In genomic region chr6:31355540-31355988, GRCh38 we compare ENCODE assay signal across 10 cellular contexts. TPM values are rescaled to one million over a fixed set of nuclear protein-coding genes. Genes with fewer than 3 reads are reported as not detected.
DNase-seq lines count a peak whose midpoint lies in the region; ATAC-seq and TF ChIP-seq lines count a peak whose summit lies in the region.
"Had no signal": no experiment of that assay in that cellular context is flagged by ENCODE, and none has a peak within 500 bp of the region (broad histone marks: within the 10 kb centered on the region; RNA-seq: fewer than 3 reads in every experiment).

No MANE protein-coding gene starts in this region.

- H3K4me1 Mint-ChIP-seq in activated naive CD8-positive, alpha-beta T cell treated with anti-CD3 and anti-CD28 coated beads for 36 hours = peaks cover 62% of the 10 kb centered on the region

- peak; percentile 41 for DNase-seq in activated T-cell treated with anti-CD3 and anti-CD28 coated beads, Interleukin-2, amount 50 U/mL, for 1 hour
- DNase-seq in activated T-cell treated with anti-CD3 and anti-CD28 coated beads for 4 hours (no peak), thoracic aorta (ENCODE audit: low spot score) (no peak), NCI-H526 treated with DMSO at 0.1 percent for 48 hours (lab: John Stamatoyannopoulos, UW) (no peak), ecto neural progenitor cell (ENCODE audit: low spot score) (no peak), BE2C (no peak)
- no peak for DNase-seq in activated naive CD8-positive, alpha-beta T cell treated with anti-CD3 and anti-CD28 coated beads for 36 hours
- DNase-seq: SIG-M5, testis had no signal

- H3K27me3 Mint-ChIP-seq in activated naive CD8-positive, alpha-beta T cell treated with anti-CD3 and anti-CD28 coated beads for 36 hours = no peaks in the 10 kb centered on the region

- peak overlapping the region in 1 of 2 donors; percentile 67 for H3K9ac ChIP-seq in liver (ENCODE audit: low read depth in 1 of 2, low read length in 2 of 2)

- H3K27me3 ChIP-seq in liver (ENCODE audit: control insufficient read depth in 4 of 4, insufficient read depth in 4 of 4, low read length in 3 of 4) (no peaks in the 10 kb centered on the region), thoracic aorta (replicated peaks; ENCODE audit: insufficient read depth) (no peaks in the 10 kb centered on the region), BE2C (peaks cover 18% of the 10 kb centered on the region)
- H3K27me3 ChIP-seq: testis had no signal

- ATAC-seq in thoracic aorta (ENCODE audit: insufficient number of reproducible peaks, low FRiP score, low read depth) = no peak

- TF ChIP-seq RAD21 in liver (IDR thresholded peaks at IDR 0.05) = no peak

- TF ChIP-seq CTCF in liver (IDR thresholded peaks at IDR 0.05; ENCODE audit: low read depth, low read length, missing input control) = no peak
- TF ChIP-seq CTCF in thoracic aorta (IDR thresholded peaks at IDR 0.05) = no peak
- no peak for TF ChIP-seq CTCF in BE2C (IDR thresholded peaks at IDR 0.05; ENCODE audit: low read depth, low read length)

- peaks cover 54% of the 10 kb centered on the region for H3K36me3 Mint-ChIP-seq in activated naive CD8-positive, alpha-beta T cell treated with anti-CD3 and anti-CD28 coated beads for 36 hours

- H3K4me3 ChIP-seq in liver (ENCODE audit: low read depth in 1 of 3, low read length in 3 of 3) = peak overlapping the region in 2 of 3 donors; percentile 72 to 82
- H3K4me3 ChIP-seq in thoracic aorta = peak overlapping the region; percentile 91
- no peak overlapping the region for H3K4me3 ChIP-seq in BE2C (ENCODE audit: low read depth, low read length)

- 66% methylated on average over 7 of the region's 7 CpGs for WGBS in liver

- H3K36me3 ChIP-seq in liver (ENCODE audit: control insufficient read depth in 4 of 4, insufficient read depth in 3 of 4, low read depth in 1 of 4, low read length in 3 of 4) = peaks cover 2 to 9% (median 7%) of the 10 kb centered on the region in 4 donors
- H3K36me3 ChIP-seq in thoracic aorta = no peaks in the 10 kb centered on the region
- H3K36me3 ChIP-seq in BE2C = no peaks in the 10 kb centered on the region

- H3K4me1 ChIP-seq in liver (ENCODE audit: control insufficient read depth in 4 of 4, insufficient read depth in 4 of 4, low read length in 3 of 4) (peaks cover 3 to 17% (median 11%) of the 10 kb centered on the region in 4 donors), thoracic aorta (ENCODE audit: control insufficient read depth in 1 of 2, low read depth in 2 of 2) (peaks cover 0 to 15% of the 10 kb centered on the region in 2 donors), BE2C (no peaks in the 10 kb centered on the region)

- H3K4me3 Mint-ChIP-seq in activated naive CD8-positive, alpha-beta T cell treated with anti-CD3 and anti-CD28 coated beads for 36 hours = peak overlapping the region; percentile 95

- no peaks in the 10 kb centered on the region for H3K9me3 ChIP-seq in liver (ENCODE audit: control insufficient read depth in 4 of 4, low read length in 3 of 4)
- H3K9me3 ChIP-seq in thoracic aorta = no peaks in the 10 kb centered on the region
- no peaks in the 10 kb centered on the region for H3K9me3 ChIP-seq in BE2C
- H3K9me3 ChIP-seq: testis had no signal

- H3K9me3 Mint-ChIP-seq in activated naive CD8-positive, alpha-beta T cell treated with anti-CD3 and anti-CD28 coated beads for 36 hours = peaks cover 2% of the 10 kb centered on the region

- H3K27ac ChIP-seq in liver (ENCODE audit: low read depth in 1 of 2, low read length in 2 of 2) = no peak overlapping the region
- H3K27ac ChIP-seq in thoracic aorta = no peak overlapping the region

- H3K27ac Mint-ChIP-seq in activated naive CD8-positive, alpha-beta T cell treated with anti-CD3 and anti-CD28 coated beads for 36 hours = peak overlapping the region; percentile 91

TF ChIP-seq in liver, 16 proteins besides CTCF, POLR2A, EP300 and RAD21:
- TF ChIP-seq NR2F2 (IDR thresholded peaks at IDR 0.05) (no peak), JUND (IDR thresholded peaks at IDR 0.05) (no peak), SP1 (IDR thresholded peaks at IDR 0.05) (no peak), FOXA2 (IDR thresholded peaks at IDR 0.05) (no peak), EGR1 (IDR thresholded peaks at IDR 0.05; ENCODE audit: low read depth in 2 of 2) (no peak), MAX (IDR thresholded peaks at IDR 0.05) (no peak), REST (IDR thresholded peaks at IDR 0.05) (no peak), YY1 (IDR thresholded peaks at IDR 0.05) (no peak)
- TF ChIP-seq, protein P1, sequence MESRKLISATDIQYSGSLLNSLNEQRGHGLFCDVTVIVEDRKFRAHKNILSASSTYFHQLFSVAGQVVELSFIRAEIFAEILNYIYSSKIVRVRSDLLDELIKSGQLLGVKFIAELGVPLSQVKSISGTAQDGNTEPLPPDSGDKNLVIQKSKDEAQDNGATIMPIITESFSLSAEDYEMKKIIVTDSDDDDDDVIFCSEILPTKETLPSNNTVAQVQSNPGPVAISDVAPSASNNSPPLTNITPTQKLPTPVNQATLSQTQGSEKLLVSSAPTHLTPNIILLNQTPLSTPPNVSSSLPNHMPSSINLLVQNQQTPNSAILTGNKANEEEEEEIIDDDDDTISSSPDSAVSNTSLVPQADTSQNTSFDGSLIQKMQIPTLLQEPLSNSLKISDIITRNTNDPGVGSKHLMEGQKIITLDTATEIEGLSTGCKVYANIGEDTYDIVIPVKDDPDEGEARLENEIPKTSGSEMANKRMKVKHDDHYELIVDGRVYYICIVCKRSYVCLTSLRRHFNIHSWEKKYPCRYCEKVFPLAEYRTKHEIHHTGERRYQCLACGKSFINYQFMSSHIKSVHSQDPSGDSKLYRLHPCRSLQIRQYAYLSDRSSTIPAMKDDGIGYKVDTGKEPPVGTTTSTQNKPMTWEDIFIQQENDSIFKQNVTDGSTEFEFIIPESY (IDR thresholded peaks at IDR 0.05) = no peak

RNA-seq across cellular contexts. Expression of gene HLA-B, which starts 1.4 kb away (rescaled TPM):
- total RNA-seq in activated naive CD8-positive, alpha-beta T cell treated with anti-CD3 and anti-CD28 coated beads for 36 hours = 1,000 to 10,000 TPM; 2,753 to 2,773 TPM
- total RNA-seq in liver (100 to 1,000 TPM; 341 to 369 TPM), thoracic aorta (100 to 1,000 TPM; 552 to 852 TPM)
- 100 to 1,000 TPM; 464 to 864 TPM for polyA plus RNA-seq in liver
- 5.7 TPM for polyA plus RNA-seq in BE2C (2012; ENCODE audit: insufficient read depth, insufficient read length, low read depth)

RNA-seq across cellular contexts. Expression of gene MICA, which starts 47.8 kb away (rescaled TPM):
- total RNA-seq in activated naive CD8-positive, alpha-beta T cell treated with anti-CD3 and anti-CD28 coated beads for 36 hours = 10 to 100 TPM; 10.5 to 11.3 TPM
- 1 to 10 TPM; 3.3 to 9.1 TPM for total RNA-seq in liver
- 1 to 10 TPM; 3.2 to 5.0 TPM for polyA plus RNA-seq in liver
- 10 to 100 TPM; 15.0 to 16.4 TPM for total RNA-seq in thoracic aorta
- polyA plus RNA-seq in BE2C (2012; ENCODE audit: insufficient read depth, insufficient read length, low read depth) = not detected
